Comparison of ENCODE assay signal across 12 cellular contexts in genomic region chr1:203990118-203990517, GRCh38.
"Had no signal": no experiment of that assay in that cellular context is flagged by ENCODE, and none has a peak within 500 bp of the region (broad histone marks: within the 10 kb centered on the region; RNA-seq: fewer than 3 reads in every experiment).

No MANE protein-coding gene starts in this region.

- ATAC-seq: activated naive CD8-positive, alpha-beta T cell treated with anti-CD3 and anti-CD28 coated beads, Interleukin-2, amount 50 U/mL, for 24 hours; heart left ventricle had no signal

- H3K27ac ChIP-seq: cardiac muscle cell, heart left ventricle, left ventricle myocardium inferior, neural progenitor cell, vagina, VCaP had no signal

- H3K4me3 ChIP-seq: cardiac muscle cell, heart left ventricle, left ventricle myocardium inferior, neural progenitor cell, vagina had no signal

- H3K4me1 ChIP-seq: vagina had no signal

- H3K9me3 ChIP-seq: heart left ventricle, left ventricle myocardium inferior, vagina had no signal

- H3K36me3 ChIP-seq: cardiac muscle cell, heart left ventricle, left ventricle myocardium inferior, neural progenitor cell, vagina had no signal

- DNase-seq: activated CD4-positive, alpha-beta T cell treated with anti-CD3 and anti-CD28 coated beads for 4 hours; activated naive CD4-positive, alpha-beta T cell; activated naive CD8-positive, alpha-beta T cell treated with anti-CD3 and anti-CD28 coated beads, Interleukin-2, amount 50 U/mL, for 24 hours; foreskin melanocyte; heart left ventricle; islet precursor cell; left ventricle myocardium inferior; mesenchymal stem cell had no signal
